In the genomic region with DNA sequence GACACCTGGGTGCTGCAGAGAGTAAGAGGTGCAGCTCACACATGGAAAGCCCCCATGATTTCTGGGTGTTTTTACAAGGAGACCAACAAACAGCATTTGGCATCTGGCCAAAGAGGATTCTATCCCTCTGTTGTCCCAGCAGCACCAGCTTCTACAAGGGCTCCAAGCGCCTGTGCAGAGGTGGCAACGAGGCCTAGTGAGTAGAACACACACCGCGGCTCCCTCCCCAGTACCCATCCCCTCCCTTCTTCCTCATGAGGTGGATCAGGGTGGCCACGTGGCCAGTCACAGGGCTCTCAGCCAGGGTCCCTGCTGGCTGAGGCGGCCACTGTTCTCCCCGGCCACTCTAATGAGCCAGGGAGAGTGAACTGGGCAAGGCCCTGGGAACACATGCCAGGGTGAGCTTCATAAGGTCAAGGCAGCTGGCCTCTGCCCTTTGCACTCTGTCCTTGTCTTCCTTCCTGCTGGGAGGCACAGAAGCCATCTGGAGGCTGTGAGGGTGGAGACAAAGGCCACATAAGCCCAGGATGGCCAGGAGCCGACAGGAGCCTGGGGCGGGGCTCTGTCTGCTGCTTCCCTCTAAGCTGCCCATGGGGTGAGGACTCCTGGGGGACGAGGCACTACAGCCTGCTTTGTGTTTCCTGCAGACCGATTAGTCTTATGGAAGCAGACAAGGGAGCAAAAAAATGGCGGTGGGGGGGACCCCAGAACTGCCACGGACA, we compare ENCODE assay signal across 22 cellular contexts. TPM values are rescaled to one million over a fixed set of nuclear protein-coding genes. Genes with fewer than 3 reads are reported as not detected.
"Had no signal": no experiment of that assay in that cellular context is flagged by ENCODE, and none has a peak within 500 bp of the region (broad histone marks: within the 10 kb centered on the region; RNA-seq: fewer than 3 reads in every experiment).

No MANE protein-coding gene starts in this region.

RNA-seq across cellular contexts. Expression of a gene that starts 22.0 kb away (rescaled TPM):
- total RNA-seq: activated CD4-positive, alpha-beta T cell treated with anti-CD3 and anti-CD28 coated beads, Interleukin-2, amount 10 ng/mL, durations not matched to agents 24 days and 14 days; activated naive CD4-positive, alpha-beta T cell treated with anti-CD3 and anti-CD28 coated beads for 36 hours; activated T-helper 1 cell treated with anti-CD3 and anti-CD28 coated beads, Interleukin-12 subunit alpha, Interleukin-12 subunit beta, Interleukin-2, Interleukin-4 antibody, amounts not matched to agents 30 ng/mL and 10 ng/mL and 1 ng/mL, durations not matched to agents 14 hours and 24 hours and 36 hours; aorta; T-helper 1 cell treated with Interleukin-12 subunit alpha and Interleukin-12 subunit beta and Interleukin-4 antibody, amounts not matched to agents 30 ng/mL and 1 ng/mL, for 36 hours; T-helper 2 cell treated with Interferon-gamma antibody and Interleukin-4, amounts not matched to agents 100 ng/mL and 5 ng/mL, for 36 hours had no signal

RNA-seq across cellular contexts. Expression of a gene that starts 31.7 kb away (rescaled TPM):
- total RNA-seq: activated B cell treated with CpG ODN at 0.5 μM for 24 hours; activated CD4-positive, alpha-beta memory T cell treated with anti-CD3 and anti-CD28 coated beads for 36 hours; activated CD4-positive, alpha-beta T cell treated with anti-CD3 and anti-CD28 coated beads, Interleukin-2, amount 10 ng/mL, durations not matched to agents 24 days and 14 days; activated CD8-positive, alpha-beta memory T cell treated with anti-CD3 and anti-CD28 coated beads for 36 hours; activated CD8-positive, alpha-beta T cell treated with anti-CD3 and anti-CD28 coated beads for 36 hours; activated naive CD4-positive, alpha-beta T cell treated with anti-CD3 and anti-CD28 coated beads for 36 hours; activated naive CD4-positive, alpha-beta T cell treated with anti-CD3 and anti-CD28 coated beads, Interleukin-2, amount 50 U/mL, for 72 hours; activated naive CD8-positive, alpha-beta T cell treated with anti-CD3 and anti-CD28 coated beads for 36 hours; activated T-cell treated with anti-CD3 and anti-CD28 coated beads, Interleukin-2, amount 50 U/mL, for 4 hours; activated T-cell treated with anti-CD3 and anti-CD28 coated beads, Interleukin-2, amount 50 U/mL, for 72 hours; activated T-helper 1 cell treated with anti-CD3 and anti-CD28 coated beads, Interleukin-12 subunit alpha, Interleukin-12 subunit beta, Interleukin-2, Interleukin-4 antibody, amounts not matched to agents 30 ng/mL and 10 ng/mL and 1 ng/mL, durations not matched to agents 14 hours and 24 hours and 36 hours; activated T-helper 17 cell treated with anti-CD3 and anti-CD28 coated beads, Interleukin-2, amount 50 U/mL, for 72 hours; adrenal gland; aorta; astrocyte; body of pancreas; breast epithelium; cardiac septum; T-cell; T-helper 1 cell treated with Interleukin-12 subunit alpha and Interleukin-12 subunit beta and Interleukin-4 antibody, amounts not matched to agents 30 ng/mL and 1 ng/mL, for 36 hours; T-helper 17 cell; T-helper 2 cell treated with Interferon-gamma antibody and Interleukin-4, amounts not matched to agents 100 ng/mL and 5 ng/mL, for 36 hours had no signal
- polyA plus RNA-seq: aorta had no signal
